ENCODE assay signal across 20 cellular contexts in genomic region chr16:16145286-16145685, GRCh38.
"Had no signal": no experiment of that assay in that cellular context is flagged by ENCODE, and none has a peak within 500 bp of the region (broad histone marks: within the 10 kb centered on the region; RNA-seq: fewer than 3 reads in every experiment).

No MANE protein-coding gene starts in this region.

- H3K9me3 Mint-ChIP-seq: activated T-helper 17 cell treated with anti-CD3 and anti-CD28 coated beads, Interleukin-2, amount 50 U/mL, for 72 hours; dendritic cell treated with granulocyte-macrophage colony-stimulating factor and Interleukin-4, amounts not matched to agents 40 ng/mL and 50 ng/mL, for 4 days; natural killer cell treated with Interleukin-12 subunit alpha and Interleukin-12 subunit beta and Interleukin-15 and Interleukin-18, amount 100 ng/mL, for 72 hours; T-helper 2 cell treated with Interferon-gamma antibody and Interleukin-4, amounts not matched to agents 5 μg/mL and 100 μg/mL, for 36 hours; WTC11 had no signal

- H3K4me3 Mint-ChIP-seq: activated CD4-positive, alpha-beta T cell treated with anti-CD3 and anti-CD28 coated beads for 36 hours; activated T-helper 17 cell treated with anti-CD3 and anti-CD28 coated beads, Interleukin-2, amount 50 U/mL, for 72 hours; dendritic cell treated with granulocyte-macrophage colony-stimulating factor and Interleukin-4, amounts not matched to agents 40 ng/mL and 50 ng/mL, for 4 days; natural killer cell treated with Interleukin-12 subunit alpha and Interleukin-12 subunit beta and Interleukin-15 and Interleukin-18, amount 100 ng/mL, for 72 hours; T-helper 2 cell treated with Interferon-gamma antibody and Interleukin-4, amounts not matched to agents 5 μg/mL and 100 μg/mL, for 36 hours; WTC11 had no signal

- H3K27ac ChIP-seq: ascending aorta, transverse colon, uterus had no signal

- H3K27ac Mint-ChIP-seq: activated CD4-positive, alpha-beta T cell treated with anti-CD3 and anti-CD28 coated beads for 36 hours; activated T-helper 17 cell treated with anti-CD3 and anti-CD28 coated beads, Interleukin-2, amount 50 U/mL, for 72 hours; dendritic cell treated with granulocyte-macrophage colony-stimulating factor and Interleukin-4, amounts not matched to agents 40 ng/mL and 50 ng/mL, for 4 days; natural killer cell treated with Interleukin-12 subunit alpha and Interleukin-12 subunit beta and Interleukin-15 and Interleukin-18, amount 100 ng/mL, for 72 hours; T-helper 2 cell treated with Interferon-gamma antibody and Interleukin-4, amounts not matched to agents 5 μg/mL and 100 μg/mL, for 36 hours; WTC11 had no signal

- H3K27me3 ChIP-seq: ascending aorta, right atrium auricular region, transverse colon, uterus had no signal

- H3K27me3 Mint-ChIP-seq: activated CD4-positive, alpha-beta T cell treated with anti-CD3 and anti-CD28 coated beads for 36 hours; activated T-helper 17 cell treated with anti-CD3 and anti-CD28 coated beads, Interleukin-2, amount 50 U/mL, for 72 hours; dendritic cell treated with granulocyte-macrophage colony-stimulating factor and Interleukin-4, amounts not matched to agents 40 ng/mL and 50 ng/mL, for 4 days; natural killer cell treated with Interleukin-12 subunit alpha and Interleukin-12 subunit beta and Interleukin-15 and Interleukin-18, amount 100 ng/mL, for 72 hours had no signal

- DNase-seq: activated CD4-positive, alpha-beta T cell treated with anti-CD3 and anti-CD28 coated beads for 36 hours; activated CD4-positive, alpha-beta T cell treated with anti-CD3 and anti-CD28 coated beads, Interleukin-2, amount 50 U/mL, for 48 hours; activated naive CD4-positive, alpha-beta T cell; activated T-cell treated with anti-CD3 and anti-CD28 coated beads for 4 hours; effector CD8-positive, alpha-beta T cell; foreskin fibroblast; hippocampal formation; left cardiac atrium; stimulated activated CD4-positive, alpha-beta T cell treated with anti-CD3 and anti-CD28 coated beads, Interleukin-2, amount 100 ng/mL, for 24 hours; stimulated activated naive CD8-positive, alpha-beta T cell treated with anti-CD3 and anti-CD28 coated beads, Interleukin-15, Interleukin-2, amounts not matched to agents 100 U/mL and 50 U/mL, for 24 hours; substantia nigra; transverse colon; uterus had no signal

- H3K4me1 ChIP-seq: uterus had no signal

- ATAC-seq: activated CD4-positive, alpha-beta T cell treated with anti-CD3 and anti-CD28 coated beads for 36 hours; natural killer cell treated with Interleukin-12 subunit alpha and Interleukin-12 subunit beta and Interleukin-15 and Interleukin-18, amount 100 ng/mL, for 72 hours; stimulated activated naive CD8-positive, alpha-beta T cell treated with anti-CD3 and anti-CD28 coated beads, Interleukin-15, Interleukin-2, amounts not matched to agents 100 U/mL and 50 U/mL, for 24 hours; WTC11 had no signal

- H3K9me3 ChIP-seq: ascending aorta, right atrium auricular region, transverse colon, uterus had no signal

- H3K4me1 Mint-ChIP-seq: activated CD4-positive, alpha-beta T cell treated with anti-CD3 and anti-CD28 coated beads for 36 hours; activated T-helper 17 cell treated with anti-CD3 and anti-CD28 coated beads, Interleukin-2, amount 50 U/mL, for 72 hours had no signal
